In the genomic region with DNA sequence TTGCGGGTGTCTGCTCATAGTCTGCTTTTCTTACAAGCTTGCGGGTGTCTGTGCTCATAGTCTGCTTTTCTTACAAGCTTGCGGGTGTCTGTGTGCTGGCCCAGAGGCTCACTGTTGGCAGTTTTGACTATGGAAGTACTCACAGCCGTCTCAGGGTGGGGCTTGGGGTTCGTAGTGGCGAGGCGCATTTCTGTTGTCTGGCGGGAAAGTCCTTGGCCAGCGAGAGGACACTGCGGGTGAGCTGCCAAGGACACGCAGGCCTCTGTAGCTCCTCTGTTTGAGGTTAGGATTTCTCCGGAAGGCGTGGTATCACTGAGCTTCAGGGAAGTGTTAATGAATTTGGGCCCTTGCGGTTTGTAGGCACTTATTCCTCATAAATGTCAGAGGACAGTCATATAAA, we compare ENCODE assay signal across 17 cellular contexts.
"Had no signal": no experiment of that assay in that cellular context is flagged by ENCODE, and none has a peak within 500 bp of the region (broad histone marks: within the 10 kb centered on the region; RNA-seq: fewer than 3 reads in every experiment).

No MANE protein-coding gene starts in this region.

- H3K4me3 ChIP-seq: coronary artery, left lung, pancreas, tibial nerve had no signal

- H3K9me3 ChIP-seq: left lung, pancreas, tibial nerve had no signal

- H3K27ac ChIP-seq: coronary artery, left lung, pancreas, tibial nerve, VCaP had no signal

- H3K9me3 Mint-ChIP-seq: activated T-helper 1 cell treated with anti-CD3 and anti-CD28 coated beads, Interleukin-12 subunit alpha, Interleukin-12 subunit beta, Interleukin-2, Interleukin-4 antibody, amounts not matched to agents 30 ng/mL and 10 ng/mL and 1 ng/mL, durations not matched to agents 14 hours and 24 hours and 36 hours; naive thymus-derived CD4-positive, alpha-beta T cell; T-helper 1 cell treated with Interleukin-12 subunit alpha and Interleukin-12 subunit beta and Interleukin-4 antibody, amounts not matched to agents 30 μg/mL and 1 μg/mL, for 36 hours had no signal

- H3K4me3 Mint-ChIP-seq: activated naive CD8-positive, alpha-beta T cell; activated T-helper 1 cell treated with anti-CD3 and anti-CD28 coated beads, Interleukin-12 subunit alpha, Interleukin-12 subunit beta, Interleukin-2, Interleukin-4 antibody, amounts not matched to agents 30 ng/mL and 10 ng/mL and 1 ng/mL, durations not matched to agents 14 hours and 24 hours and 36 hours; naive thymus-derived CD4-positive, alpha-beta T cell; T-helper 1 cell treated with Interleukin-12 subunit alpha and Interleukin-12 subunit beta and Interleukin-4 antibody, amounts not matched to agents 30 μg/mL and 1 μg/mL, for 36 hours had no signal

- ATAC-seq: left lung; naive thymus-derived CD4-positive, alpha-beta T cell; pancreas had no signal

- H3K4me1 ChIP-seq: left lung, pancreas, tibial nerve had no signal

- H3K27me3 Mint-ChIP-seq: activated naive CD8-positive, alpha-beta T cell; naive thymus-derived CD4-positive, alpha-beta T cell had no signal

- DNase-seq: activated CD4-positive, alpha-beta T cell treated with anti-CD3 and anti-CD28 coated beads for 1 hour; amniotic stem cell; erythroblast; kidney; mesenchymal stem cell; naive thymus-derived CD4-positive, alpha-beta T cell; pancreas; stimulated activated CD4-positive, alpha-beta T cell treated with anti-CD3 and anti-CD28 coated beads, Interleukin-12 subunit alpha, Interleukin-12 subunit beta, amount 100 ng/mL, for 4 hours; stimulated activated CD4-positive, alpha-beta T cell treated with anti-CD3 and anti-CD28 coated beads, Interleukin-1b, Interleukin-23, amount 100 ng/mL, for 48 hours; stimulated activated naive CD4-positive, alpha-beta T cell treated with Interleukin-2 at 50 U/mL for 16 hours had no signal

- H3K27me3 ChIP-seq: left lung, pancreas, tibial nerve had no signal

- H3K27ac Mint-ChIP-seq: activated naive CD8-positive, alpha-beta T cell; activated T-helper 1 cell treated with anti-CD3 and anti-CD28 coated beads, Interleukin-12 subunit alpha, Interleukin-12 subunit beta, Interleukin-2, Interleukin-4 antibody, amounts not matched to agents 30 ng/mL and 10 ng/mL and 1 ng/mL, durations not matched to agents 14 hours and 24 hours and 36 hours; T-helper 1 cell treated with Interleukin-12 subunit alpha and Interleukin-12 subunit beta and Interleukin-4 antibody, amounts not matched to agents 30 μg/mL and 1 μg/mL, for 36 hours had no signal
